12 cellular contexts compared by ENCODE assay signal in genomic region chr17:47620503-47621245, GRCh38. TPM values are rescaled to one million over a fixed set of nuclear protein-coding genes. Genes with fewer than 3 reads are reported as not detected.
A peak's percentile ranks its signal among the peaks of the same experiment; 100 is the strongest.
DNase-seq lines count a peak whose midpoint lies in the region; ATAC-seq and TF ChIP-seq lines count a peak whose summit lies in the region.
"Had no signal": no experiment of that assay in that cellular context is flagged by ENCODE, and none has a peak within 500 bp of the region (broad histone marks: within the 10 kb centered on the region; RNA-seq: fewer than 3 reads in every experiment).

No MANE protein-coding gene starts in this region.

- H3K9me3 Mint-ChIP-seq in activated CD4-positive, alpha-beta T cell treated with anti-CD3 and anti-CD28 coated beads, Interleukin-2, amount 10 ng/mL, durations not matched to agents 7 days and 5 days, result no peaks in the 10 kb centered on the region
- no peaks in the 10 kb centered on the region for H3K9me3 Mint-ChIP-seq in glutamatergic neuron (ENCODE audit: unreplicated experiment)
- no peaks in the 10 kb centered on the region for H3K9me3 Mint-ChIP-seq in effector memory CD8-positive, alpha-beta T cell

- no peaks in the 10 kb centered on the region for H3K9me3 ChIP-seq in SK-N-MC (ENCODE audit: low read depth, low read length)
- H3K9me3 ChIP-seq: upper lobe of right lung had no signal

- H3K9ac ChIP-seq in SK-N-MC (ENCODE audit: insufficient read length), result no peak overlapping the region

- POLR2A ChIA-PET in activated CD4-positive, alpha-beta T cell treated with anti-CD3 and anti-CD28 coated beads, Interleukin-2, amount 10 ng/mL, durations not matched to agents 7 days and 5 days (lab: Charles Lee), result interaction anchor here (0.7 kb wide), 1 partner anchor 450 kb away, joined by 3 read pairs; no protein-coding TSS in a partner anchor

- ATAC-seq in stimulated activated naive CD8-positive, alpha-beta T cell treated with anti-CD3 and anti-CD28 coated beads, Interleukin-15, Interleukin-2, amounts not matched to agents 100 U/mL and 50 U/mL, for 24 hours, result peak; percentile 81
- ATAC-seq in GM21723 (IDR thresholded peaks at IDR 0.05; ENCODE audit: unreplicated experiment), result no peak
- no peak for ATAC-seq in effector memory CD8-positive, alpha-beta T cell (replicated peaks)
- ATAC-seq: GM12878, upper lobe of right lung had no signal

- H3K27me3 Mint-ChIP-seq in activated CD4-positive, alpha-beta T cell treated with anti-CD3 and anti-CD28 coated beads, Interleukin-2, amount 10 ng/mL, durations not matched to agents 7 days and 5 days, result no peaks in the 10 kb centered on the region
- H3K27me3 Mint-ChIP-seq in glutamatergic neuron (ENCODE audit: unreplicated experiment), result peaks cover 3% of the 10 kb centered on the region
- no peaks in the 10 kb centered on the region for H3K27me3 Mint-ChIP-seq in effector memory CD8-positive, alpha-beta T cell

- DNase-seq in activated CD4-positive, alpha-beta T cell treated with anti-CD3 and anti-CD28 coated beads, Interleukin-2, amount 10 ng/mL, durations not matched to agents 7 days and 5 days, result no peak
- DNase-seq in activated CD4-positive, alpha-beta T cell treated with anti-CD3 and anti-CD28 coated beads, Interleukin-2, amount 50 U/mL, for 1 hour, result no peak
- DNase-seq in SK-N-MC (ENCODE audit: low read depth, low spot score), result no peak
- DNase-seq in glutamatergic neuron, result no peak
- DNase-seq in stimulated activated naive CD8-positive, alpha-beta T cell treated with anti-CD3 and anti-CD28 coated beads, Interleukin-15, Interleukin-2, amounts not matched to agents 100 U/mL and 50 U/mL, for 24 hours, result no peak
- DNase-seq in effector memory CD8-positive, alpha-beta T cell, result no peak
- no peak for DNase-seq in activated effector memory CD4-positive, alpha-beta T cell treated with Interleukin-2 at 50 U/mL for 16 hours
- DNase-seq: midbrain, NCI-H1105 treated with DMSO at 0.1 percent for 48 hours, upper lobe of right lung had no signal

- peaks cover 36% of the 10 kb centered on the region for H3K36me3 ChIP-seq in SK-N-MC (ENCODE audit: insufficient read depth, low read length)

- H3K4me3 ChIP-seq in SK-N-MC, result no peak overlapping the region
- H3K4me3 ChIP-seq: GM12878, upper lobe of right lung had no signal

- CTCF ChIA-PET in activated CD4-positive, alpha-beta T cell treated with anti-CD3 and anti-CD28 coated beads, Interleukin-2, amount 10 ng/mL, durations not matched to agents 7 days and 5 days (lab: Charles Lee), result interaction anchor here (0.6 kb wide), 1 partner anchor 247 kb away, joined by 3 read pairs; no protein-coding TSS in a partner anchor

- peak overlapping the region; percentile 92; the same call in 1 of the 2 replicates for H3K27ac ChIP-seq in SK-N-MC
- H3K27ac ChIP-seq: upper lobe of right lung had no signal

- TF ChIP-seq CTCF in glutamatergic neuron (IDR thresholded peaks at IDR 0.05; ENCODE audit: partially characterized antibody, unreplicated experiment), result no peak

- peak overlapping the region; percentile 1 for H3K27ac Mint-ChIP-seq in activated CD4-positive, alpha-beta T cell treated with anti-CD3 and anti-CD28 coated beads, Interleukin-2, amount 10 ng/mL, durations not matched to agents 7 days and 5 days
- H3K27ac Mint-ChIP-seq in glutamatergic neuron (ENCODE audit: unreplicated experiment), result peak overlapping the region; percentile 2
- peak overlapping the region in 1 of 2 donors; percentile 80 for H3K27ac Mint-ChIP-seq in effector memory CD8-positive, alpha-beta T cell

- peaks cover 45% of the 10 kb centered on the region for H3K36me3 Mint-ChIP-seq in activated CD4-positive, alpha-beta T cell treated with anti-CD3 and anti-CD28 coated beads, Interleukin-2, amount 10 ng/mL, durations not matched to agents 7 days and 5 days (ENCODE audit: low read depth)
- no peaks in the 10 kb centered on the region for H3K36me3 Mint-ChIP-seq in glutamatergic neuron (ENCODE audit: unreplicated experiment)
- H3K36me3 Mint-ChIP-seq in effector memory CD8-positive, alpha-beta T cell (ENCODE audit: insufficient read depth), result peaks cover 60% of the 10 kb centered on the region

- H3K4me3 Mint-ChIP-seq in activated CD4-positive, alpha-beta T cell treated with anti-CD3 and anti-CD28 coated beads, Interleukin-2, amount 10 ng/mL, durations not matched to agents 7 days and 5 days, result no peak overlapping the region
- H3K4me3 Mint-ChIP-seq in glutamatergic neuron (ENCODE audit: unreplicated experiment), result no peak overlapping the region
- H3K4me3 Mint-ChIP-seq in effector memory CD8-positive, alpha-beta T cell, result no peak overlapping the region

- H3K4me1 Mint-ChIP-seq in activated CD4-positive, alpha-beta T cell treated with anti-CD3 and anti-CD28 coated beads, Interleukin-2, amount 10 ng/mL, durations not matched to agents 7 days and 5 days, result peaks cover 21% of the 10 kb centered on the region
- H3K4me1 Mint-ChIP-seq in glutamatergic neuron (ENCODE audit: low read depth, unreplicated experiment), result no peaks in the 10 kb centered on the region
- H3K4me1 Mint-ChIP-seq in effector memory CD8-positive, alpha-beta T cell (ENCODE audit: low read depth in 2 of 2), result peaks cover 4 to 5% of the 10 kb centered on the region in 2 donors

RNA-seq across cellular contexts. Expression of gene KPNB1, which starts 29.0 kb away (rescaled TPM):
- total RNA-seq in activated CD4-positive, alpha-beta T cell treated with anti-CD3 and anti-CD28 coated beads, Interleukin-2, amount 10 ng/mL, durations not matched to agents 7 days and 5 days, result 100 to 1,000 TPM; 409 to 427 TPM
- total RNA-seq in glutamatergic neuron (ENCODE audit: unreplicated experiment), result 350 TPM
